ENCODE assay signal across 11 cellular contexts in genomic region chr5:54580997-54581741, GRCh38.
DNase-seq lines count a peak whose midpoint lies in the region; ATAC-seq and TF ChIP-seq lines count a peak whose summit lies in the region.
"Had no signal": no experiment of that assay in that cellular context is flagged by ENCODE, and none has a peak within 500 bp of the region (broad histone marks: within the 10 kb centered on the region; RNA-seq: fewer than 3 reads in every experiment).

No MANE protein-coding gene starts in this region.

- H3K27me3 Mint-ChIP-seq in CD4-positive, alpha-beta T cell = no peaks in the 10 kb centered on the region
- H3K27me3 Mint-ChIP-seq: CD4-positive, CD25-positive, alpha-beta regulatory T cell had no signal

- no peaks in the 10 kb centered on the region for H3K36me3 Mint-ChIP-seq in CD4-positive, alpha-beta T cell (ENCODE audit: low read depth)
- H3K36me3 Mint-ChIP-seq: CD4-positive, CD25-positive, alpha-beta regulatory T cell had no signal

- WGBS in smooth muscle cell (ENCODE audit: low lambda C conversion rate) = 45% methylated on average over 6 of the region's 6 CpGs

- POLR2A ChIA-PET in CD4-positive, alpha-beta T cell (lab: Charles Lee) = no interaction called here

- H3K4me3 ChIP-seq in smooth muscle cell = no peak overlapping the region

- H3K9ac ChIP-seq in smooth muscle cell (ENCODE audit: low read depth) = no peak overlapping the region

- no peak overlapping the region for H2AFZ ChIP-seq in smooth muscle cell (ENCODE audit: low read depth)

- no peaks in the 10 kb centered on the region for H3K79me2 ChIP-seq in smooth muscle cell (ENCODE audit: low read depth)

- no peaks in the 10 kb centered on the region for H4K20me1 ChIP-seq in smooth muscle cell (ENCODE audit: low read depth)

- H3K4me2 ChIP-seq in smooth muscle cell = peak overlapping the region; percentile 35

- no peaks in the 10 kb centered on the region for H3K9me3 ChIP-seq in smooth muscle cell (replicated peaks; ENCODE audit: low read depth)
- H3K9me3 ChIP-seq in CD4-positive, alpha-beta T cell (ENCODE audit: control insufficient read depth, low read length) = peaks cover 4% of the 10 kb centered on the region

- CTCF ChIA-PET in CD4-positive, alpha-beta T cell (lab: Charles Lee) = no interaction called here

- no peaks in the 10 kb centered on the region for H3K4me1 ChIP-seq in smooth muscle cell (ENCODE audit: low read depth)

- TF ChIP-seq CTCF in smooth muscle cell (IDR thresholded peaks at IDR 0.05; ENCODE audit: borderline replicate concordance, insufficient read depth, poor library complexity, severe bottlenecking) (no peak), GM13977 (IDR thresholded peaks at IDR 0.05; ENCODE audit: extremely low read depth, insufficient read depth, missing control alignments) (no peak)
- no peak for TF ChIP-seq CTCF in CD4-positive, alpha-beta T cell (IDR thresholded peaks at IDR 0.05)

- DNase-seq in CD1c-positive myeloid dendritic cell (ENCODE audit: extremely low spot score) (peak; percentile 4), astrocyte of the hippocampus (ENCODE audit: low read depth, low spot score) (peak; percentile 61), left lobe of liver (ENCODE audit: low spot score) (no peak), smooth muscle cell (lab: John Stamatoyannopoulos, UW; ENCODE audit: unreplicated experiment) (no peak), GM13977 (ENCODE audit: low spot score) (no peak)
- DNase-seq in CD4-positive, alpha-beta T cell = no peak
- DNase-seq in activated naive CD4-positive, alpha-beta T cell (lab: John Stamatoyannopoulos, UW) = no peak
- no peak for DNase-seq in activated CD4-positive, CD25-positive, alpha-beta regulatory T cell treated with anti-CD3 and anti-CD28 coated beads, Interleukin-2, amount 50 U/mL, for 72 hours
- DNase-seq: amygdala; CD4-positive, CD25-positive, alpha-beta regulatory T cell; stimulated activated CD4-positive, alpha-beta T cell treated with anti-CD3 and anti-CD28 coated beads, Interleukin-2, amount 100 ng/mL, for 48 hours had no signal

- H3K27ac ChIP-seq in smooth muscle cell (ENCODE audit: low read depth) = no peak overlapping the region
- no peak overlapping the region for H3K27ac ChIP-seq in CD4-positive, alpha-beta T cell (ENCODE audit: low read depth, low read length)

- in situ Hi-C loops in GM13977 (cut with MboI; ENCODE audit: low pct_unique_long_range_greater_than_20kb, low sequenced_read_pairs, unreplicated experiment) = no loop called here

- H3F3A ChIP-seq in smooth muscle cell (ENCODE audit: low read depth) = no peaks in the 10 kb centered on the region

- intact Hi-C loops in CD4-positive, alpha-beta T cell (cut with DNase I, micrococcal nuclease) = loop anchor here in 1 of 2 experiments (5.0 kb wide), 1 partner anchor 96 kb away; no protein-coding TSS in a partner anchor

- H3K27me3 ChIP-seq in smooth muscle cell (ENCODE audit: low read depth) = no peaks in the 10 kb centered on the region
- no peaks in the 10 kb centered on the region for H3K27me3 ChIP-seq in CD4-positive, alpha-beta T cell (ENCODE audit: control insufficient read depth, insufficient read depth, low read length)

- no peaks in the 10 kb centered on the region for H3K36me3 ChIP-seq in smooth muscle cell (ENCODE audit: low read depth)

- H3K4me1 Mint-ChIP-seq in CD4-positive, alpha-beta T cell (ENCODE audit: low read depth) = peaks cover 4% of the 10 kb centered on the region

- no peaks in the 10 kb centered on the region for H3K9me3 Mint-ChIP-seq in CD4-positive, alpha-beta T cell

- peak; percentile 93 for ATAC-seq in left lobe of liver
- no peak for ATAC-seq in CD4-positive, alpha-beta T cell (ENCODE audit: poor library complexity)

- H3K27ac Mint-ChIP-seq in CD4-positive, alpha-beta T cell = no peak overlapping the region

- no peak overlapping the region for H3K4me3 Mint-ChIP-seq in CD4-positive, alpha-beta T cell
- H3K4me3 Mint-ChIP-seq: CD4-positive, CD25-positive, alpha-beta regulatory T cell had no signal

Comparison
In these comparisons a context has a peak if more than half of its experiments do, and no peak if none do; other contexts are left out.
1. DNase-seq: peak in CD1c-positive myeloid dendritic cell (single experiment) and astrocyte of the hippocampus (single experiment); none in left lobe of liver (single experiment), smooth muscle cell (single experiment), CD4-positive, alpha-beta T cell (0 of 10), activated naive CD4-positive, alpha-beta T cell (0 of 4), activated CD4-positive, CD25-positive, alpha-beta regulatory T cell treated with anti-CD3 and anti-CD28 coated beads, Interleukin-2, amount 50 U/mL, for 72 hours (single experiment) and GM13977 (single experiment).